In genomic region chr20:25695532-25696383, GRCh38 we compare ENCODE assay signal across 8 cellular contexts. TPM values are rescaled to one million over a fixed set of nuclear protein-coding genes. Genes with fewer than 3 reads are reported as not detected.
A peak's percentile ranks its signal among the peaks of the same experiment; 100 is the strongest.
DNase-seq lines count a peak whose midpoint lies in the region; ATAC-seq, FAIRE-seq and TF ChIP-seq lines count a peak whose summit lies in the region.

No MANE protein-coding gene starts in this region.

- H3K9ac ChIP-seq in endothelial cell of umbilical vein (replicated peaks; ENCODE audit: extremely low read depth, insufficient read depth, low read length), result peak overlapping the region; percentile 85

- peak overlapping the region; percentile 95 for H3K4me3 Mint-ChIP-seq in activated CD4-positive, alpha-beta T cell treated with anti-CD3 and anti-CD28 coated beads, Interleukin-2, amount 10 ng/mL, durations not matched to agents 24 days and 14 days

- ATAC-seq in GM18858 (IDR thresholded peaks at IDR 0.05; ENCODE audit: unreplicated experiment), result no peak

- H2AFZ ChIP-seq in endothelial cell of umbilical vein (ENCODE audit: low read depth, low read length), result peak overlapping the region; percentile 51

- H3K27ac ChIP-seq in Peyer's patch, result peak overlapping the region; percentile 75 to 91 (median 86)
- peak overlapping the region; percentile 64 for H3K27ac ChIP-seq in endothelial cell of umbilical vein (ENCODE audit: insufficient read depth, low read depth, low read length)

- H4K20me1 ChIP-seq in endothelial cell of umbilical vein (replicated peaks; ENCODE audit: control insufficient read depth, extremely low read depth, insufficient read depth, low read length), result no peaks in the 10 kb centered on the region

- intact Hi-C loops in activated CD4-positive, alpha-beta T cell treated with anti-CD3 and anti-CD28 coated beads, Interleukin-2, amount 10 ng/mL, durations not matched to agents 24 days and 14 days (cut with micrococcal nuclease), result loop anchor here (1.0 to 5.0 kb wide), 4 partner anchors 57 to 303 kb away; partner anchors contain the start of genes ABHD12, GINS1 and NANP
- intact Hi-C loops in endothelial cell of umbilical vein (cut with micrococcal nuclease), result loop anchor here (1.0 to 10.0 kb wide), 4 partner anchors 71 to 703 kb away; partner anchors contain the start of genes ABHD12, APMAP and NANP

- CTCF ChIA-PET in endothelial cell of umbilical vein (lab: Charles Lee), result no interaction called here

- FAIRE-seq in endothelial cell of umbilical vein (lab: Jason Lieb, UNC), result no peak

- DNase-seq in activated CD4-positive, alpha-beta T cell treated with anti-CD3 and anti-CD28 coated beads, Interleukin-2, amount 10 ng/mL, durations not matched to agents 24 days and 14 days, result no peak
- DNase-seq in activated CD4-positive, alpha-beta T cell treated with anti-CD3 and anti-CD28 coated beads, Interleukin-2, amount 50 U/mL, for 4 hours, result no peak
- no peak for DNase-seq in Peyer's patch
- DNase-seq in endothelial cell of umbilical vein (ENCODE audit: low read depth, low spot score), result no peak
- DNase-seq in myocyte (ENCODE audit: low read depth), result peak; percentile 28
- DNase-seq in MV-4-11 (lab: John Stamatoyannopoulos, UW), result no peak
- DNase-seq in H4 (ENCODE audit: low spot score), result no peak

- TSS peak; percentile 32 for BruUV-seq in endothelial cell of umbilical vein (replicated peaks; lab: Mats Ljungman, UMichigan)

- H3K27me3 ChIP-seq in Peyer's patch (no peaks in the 10 kb centered on the region), endothelial cell of umbilical vein (ENCODE audit: control insufficient read depth in 2 of 2, insufficient read depth in 2 of 2, low read length in 2 of 2) (no peaks in the 10 kb centered on the region)

- H3K79me2 ChIP-seq in endothelial cell of umbilical vein (ENCODE audit: control insufficient read depth, insufficient read depth, low read length), result peaks cover 20% of the 10 kb centered on the region

- H3K9me3 Mint-ChIP-seq in activated CD4-positive, alpha-beta T cell treated with anti-CD3 and anti-CD28 coated beads, Interleukin-2, amount 10 ng/mL, durations not matched to agents 24 days and 14 days, result peaks cover 9% of the 10 kb centered on the region

- POLR2A ChIA-PET in endothelial cell of umbilical vein (lab: Charles Lee), result no interaction called here

- H3K36me3 ChIP-seq in Peyer's patch (no peaks in the 10 kb centered on the region), endothelial cell of umbilical vein (ENCODE audit: control insufficient read depth in 2 of 2, extremely low read depth in 1 of 2, insufficient read depth in 2 of 2, low read length in 2 of 2) (no peaks in the 10 kb centered on the region)

- H3K9me1 ChIP-seq in endothelial cell of umbilical vein (replicated peaks; ENCODE audit: control insufficient read depth, extremely low read depth, insufficient read depth, low read length), result no peaks in the 10 kb centered on the region

- H3K4me1 Mint-ChIP-seq in activated CD4-positive, alpha-beta T cell treated with anti-CD3 and anti-CD28 coated beads, Interleukin-2, amount 10 ng/mL, durations not matched to agents 24 days and 14 days, result peaks cover 28% of the 10 kb centered on the region

- H3K9me3 ChIP-seq in Peyer's patch (no peaks in the 10 kb centered on the region), endothelial cell of umbilical vein (replicated peaks; ENCODE audit: control insufficient read depth, insufficient read depth, low read length) (no peaks in the 10 kb centered on the region)

- dilution Hi-C loops in endothelial cell of umbilical vein (cut with MboI; ENCODE audit: extremely low pct_ligation_motif_present, low sequenced_read_pairs), result no loop called here

- peaks cover 4% of the 10 kb centered on the region for H3K27me3 Mint-ChIP-seq in activated CD4-positive, alpha-beta T cell treated with anti-CD3 and anti-CD28 coated beads, Interleukin-2, amount 10 ng/mL, durations not matched to agents 24 days and 14 days

- H3K4me2 ChIP-seq in endothelial cell of umbilical vein (ENCODE audit: insufficient read depth, low read length), result peak overlapping the region; percentile 89

- H3K4me3 ChIP-seq in Peyer's patch, result peak overlapping the region; percentile 71 to 90 (median 84)
- H3K4me3 ChIP-seq in endothelial cell of umbilical vein (replicated peaks in 1 of 3; ENCODE audit: insufficient read depth in 1 of 3, low read depth in 1 of 3, low read length in 3 of 3), result peak overlapping the region; percentile 83 to 89 (median 84)

- peak overlapping the region; percentile 94 for H3K27ac Mint-ChIP-seq in activated CD4-positive, alpha-beta T cell treated with anti-CD3 and anti-CD28 coated beads, Interleukin-2, amount 10 ng/mL, durations not matched to agents 24 days and 14 days

- no peak for TF ChIP-seq CTCF in Peyer's patch (IDR thresholded peaks at IDR 0.05)
- TF ChIP-seq CTCF in endothelial cell of umbilical vein (IDR thresholded peaks at IDR 0.05; ENCODE audit: extremely low read depth in 1 of 2, insufficient read depth in 1 of 2, low read depth in 1 of 2, low read length in 2 of 2), result no peak

- H3K36me3 Mint-ChIP-seq in activated CD4-positive, alpha-beta T cell treated with anti-CD3 and anti-CD28 coated beads, Interleukin-2, amount 10 ng/mL, durations not matched to agents 24 days and 14 days (ENCODE audit: low read depth), result peaks cover 26% of the 10 kb centered on the region

- no peak for TF ChIP-seq POLR2A in Peyer's patch (IDR thresholded peaks at IDR 0.05)
- TF ChIP-seq POLR2A in endothelial cell of umbilical vein (IDR thresholded peaks at IDR 0.05; ENCODE audit: low read depth, low read length), result no peak

- peaks cover 0 to 10% (median 3%) of the 10 kb centered on the region in 4 donors for H3K4me1 ChIP-seq in Peyer's patch
- peaks cover 5% of the 10 kb centered on the region for H3K4me1 ChIP-seq in endothelial cell of umbilical vein (ENCODE audit: control insufficient read depth, extremely low read depth, insufficient read depth, low read length)

TF ChIP-seq in endothelial cell of umbilical vein, 7 proteins besides CTCF, POLR2A, EP300 and RAD21:
- TF ChIP-seq FOS (IDR thresholded peaks at IDR 0.05; ENCODE audit: borderline replicate concordance, insufficient read depth, low read length), result no peak
- no peak for TF ChIP-seq JUN (IDR thresholded peaks at IDR 0.05; ENCODE audit: borderline replicate concordance, insufficient read depth, insufficient read length, low read depth)
- no peak for TF ChIP-seq MYC (IDR thresholded peaks at IDR 0.05; ENCODE audit: low read depth, low read length)
- no peak for TF ChIP-seq GATA2 (IDR thresholded peaks at IDR 0.05; ENCODE audit: insufficient read depth, insufficient read length, low read depth, low read length)
- no peak for TF ChIP-seq MAX (IDR thresholded peaks at IDR 0.05; ENCODE audit: insufficient read depth, insufficient read length)
- TF ChIP-seq POLR2AphosphoS5 (IDR thresholded peaks at IDR 0.05; ENCODE audit: insufficient read depth, low read depth, low read length), result no peak
- TF ChIP-seq EZH2 (IDR thresholded peaks at IDR 0.05; ENCODE audit: borderline replicate concordance, low read depth, low read length, severe bottlenecking), result no peak

RNA-seq across cellular contexts. Expression of gene ZNF337, which starts 0.9 kb away (rescaled TPM):
- 15.7 and 16.1 TPM in 2 replicates for total RNA-seq in activated CD4-positive, alpha-beta T cell treated with anti-CD3 and anti-CD28 coated beads, Interleukin-2, amount 10 ng/mL, durations not matched to agents 24 days and 14 days
- total RNA-seq in Peyer's patch (10 to 100 TPM in 3 of 4 donors, 1 to 10 TPM in 1; 7.9 to 18.1 (median 17.6) TPM), endothelial cell of umbilical vein (12.9 and 16.7 TPM in 2 replicates), myocyte (15.1 and 15.7 TPM in 2 replicates)
- 8.5 and 9.1 TPM in 2 replicates for polyA plus RNA-seq in endothelial cell of umbilical vein
- polyA plus RNA-seq in endothelial cell of umbilical vein (2011; cell fraction: cytosol; rRNA removed), result 5.6 and 7.8 TPM in 2 replicates
- polyA plus RNA-seq in endothelial cell of umbilical vein (2011; cell fraction: nucleus; rRNA removed), result 63.6 and 66.1 TPM in 2 replicates
- polyA plus RNA-seq in endothelial cell of umbilical vein (2012), result 14.8 and 16.7 TPM in 2 replicates
- 15.3 and 20.3 TPM in 2 replicates for polyA minus RNA-seq in endothelial cell of umbilical vein
- polyA minus RNA-seq in endothelial cell of umbilical vein (2011; cell fraction: cytosol; rRNA and poly(A)+ RNA removed), result 2.5 TPM
- 11.4 and 18.2 TPM in 2 replicates for polyA minus RNA-seq in endothelial cell of umbilical vein (2011; cell fraction: nucleus; rRNA and poly(A)+ RNA removed)
- 9.2 TPM for polyA plus RNA-seq in myocyte (2012)
- 8.6 and 9.3 TPM in 2 replicates for total RNA-seq in H4 (2014; rRNA removed; shearing (Covaris generic))
